In genomic region chr6:12288844-12289654, GRCh38 we compare ENCODE assay signal across 8 cellular contexts. TPM values are rescaled to one million over a fixed set of nuclear protein-coding genes. Genes with fewer than 3 reads are reported as not detected.
DNase-seq lines count a peak whose midpoint lies in the region; ATAC-seq and TF ChIP-seq lines count a peak whose summit lies in the region.

No MANE protein-coding gene starts in this region.

- H3K9me2 ChIP-seq in hepatocyte (replicated peaks; ENCODE audit: insufficient read depth), result no peaks in the 10 kb centered on the region

- H3K4me2 ChIP-seq in hepatocyte, result peak overlapping the region; percentile 86

- no peaks in the 10 kb centered on the region for H3K4me1 ChIP-seq in hepatocyte (ENCODE audit: insufficient read depth)

- ATAC-seq in SK-N-SH treated with all-trans-retinoic acid at 6 μM for 48 hours (peak; percentile 65), sciatic nerve (peak; percentile 68), GM19463 (IDR thresholded peaks at IDR 0.05; ENCODE audit: unreplicated experiment) (no peak), GM18511 (IDR thresholded peaks at IDR 0.05; ENCODE audit: unreplicated experiment) (no peak)

- no peaks in the 10 kb centered on the region for H4K20me1 ChIP-seq in hepatocyte (ENCODE audit: insufficient read depth, poor library complexity, severe bottlenecking)

- no peaks in the 10 kb centered on the region for H3K36me3 ChIP-seq in hepatocyte (replicated peaks; ENCODE audit: insufficient read depth, low read depth)

- in situ Hi-C loops in G401 (cut with HindIII; ENCODE audit: low sequenced_read_pairs), result no loop called here

- H3K4me3 ChIP-seq in hepatocyte, result peak overlapping the region; percentile 39

- peak overlapping the region; percentile 90 for H3K27ac ChIP-seq in hepatocyte

- peak; percentile 76 for TF ChIP-seq CTCF in hepatocyte (IDR thresholded peaks at IDR 0.05; ENCODE audit: poor library complexity)

- WGBS in hepatocyte (ENCODE audit: low lambda C conversion rate, missing lambda C conversion rate), result 37% methylated on average over 10 of the region's 10 CpGs

- peak; percentile 22 for DNase-seq in G401 (ENCODE audit: low spot score)
- peak; percentile 91 for DNase-seq in HT-29 (ENCODE audit: low spot score)
- peak; percentile 56 for DNase-seq in amniotic epithelial cell (ENCODE audit: low read depth)
- DNase-seq in hepatocyte (ENCODE audit: low spot score), result peak; percentile 79
- DNase-seq in sciatic nerve (ENCODE audit: low spot score), result no peak

- peaks cover 11% of the 10 kb centered on the region for H3K79me2 ChIP-seq in hepatocyte

- H3K27me3 ChIP-seq in hepatocyte, result no peaks in the 10 kb centered on the region

- H3K9me3 ChIP-seq in hepatocyte (ENCODE audit: low read depth), result no peaks in the 10 kb centered on the region

- intact Hi-C loops in sciatic nerve (cut with DNase I), result no loop called here

- peak overlapping the region; percentile 49 for H2AFZ ChIP-seq in hepatocyte

TF ChIP-seq in SK-N-SH treated with all-trans-retinoic acid at 6 μM for 48 hours, 23 proteins besides CTCF, POLR2A, EP300 and RAD21:
- no peak for TF ChIP-seq OSR1 (CRISPR knock-in tag; IDR thresholded peaks at IDR 0.05)
- TF ChIP-seq ESRRG (CRISPR knock-in tag; IDR thresholded peaks at IDR 0.05), result no peak
- TF ChIP-seq BACH2 (CRISPR knock-in tag; IDR thresholded peaks at IDR 0.05; ENCODE audit: borderline replicate concordance), result no peak
- no peak for TF ChIP-seq RARB (CRISPR knock-in tag; IDR thresholded peaks at IDR 0.05)
- TF ChIP-seq ARNTL (CRISPR knock-in tag; IDR thresholded peaks at IDR 0.05; ENCODE audit: borderline replicate concordance, low read depth), result no peak
- TF ChIP-seq CSRNP3 (CRISPR knock-in tag; IDR thresholded peaks at IDR 0.05), result no peak
- no peak for TF ChIP-seq SNAI2 (CRISPR knock-in tag; IDR thresholded peaks at IDR 0.05)
- no peak for TF ChIP-seq ISL1 (CRISPR knock-in tag; IDR thresholded peaks at IDR 0.05)
- no peak for TF ChIP-seq ZFP3 (CRISPR knock-in tag; IDR thresholded peaks at IDR 0.05)
- no peak for TF ChIP-seq ZNF565 (CRISPR knock-in tag; conservative IDR thresholded peaks at IDR 0.05; ENCODE audit: low read depth)
- no peak for TF ChIP-seq ZC3H10 (CRISPR knock-in tag; IDR thresholded peaks at IDR 0.05)
- TF ChIP-seq TSHZ2 (CRISPR knock-in tag; IDR thresholded peaks at IDR 0.05), result no peak
- TF ChIP-seq ZNF70 (CRISPR knock-in tag; IDR thresholded peaks at IDR 0.05), result no peak
TF ChIP-seq in SK-N-SH treated with all-trans-retinoic acid at 6 μM for 48 hours: peak in this region for 0.

RNA-seq across cellular contexts. Expression of gene EDN1, which starts 1.1 kb away (rescaled TPM):
- total RNA-seq in G401 (2014; rRNA removed; shearing (Covaris generic)), result 0.49 and 0.68 TPM in 2 replicates
- total RNA-seq in HT-29 (2014; rRNA removed; shearing (Covaris generic)), result 37.0 and 43.2 TPM in 2 replicates
- total RNA-seq in hepatocyte (25.0 and 26.7 TPM in 2 replicates), sciatic nerve (35.0 TPM)
- polyA plus RNA-seq in hepatocyte, result 40.7 and 41.8 TPM in 2 replicates

Comparison
In these comparisons a context has a peak if more than half of its experiments do, and no peak if none do; other contexts are left out.
1. ATAC-seq: peak in SK-N-SH treated with all-trans-retinoic acid at 6 μM for 48 hours (single experiment) and sciatic nerve (single experiment); none in GM19463 (single experiment) and GM18511 (single experiment).
2. RNA of gene EDN1, which starts 1.1 kb away (total RNA-seq): 37.0 to 43.2 TPM in HT-29, 35.0 TPM in sciatic nerve (single experiment) and 25.0 to 26.7 TPM in hepatocyte; 0.49 to 0.68 TPM in G401; every median in the first group is over 10 times any median in the second.